ENCODE assay signal across 17 cellular contexts in genomic region chrX:12197030-12197429, GRCh38. TPM values are rescaled to one million over a fixed set of nuclear protein-coding genes. Genes with fewer than 3 reads are reported as not detected.
DNase-seq lines count a peak whose midpoint lies in the region; TF ChIP-seq lines count a peak whose summit lies in the region.
"Had no signal": no experiment of that assay in that cellular context is flagged by ENCODE, and none has a peak within 500 bp of the region (broad histone marks: within the 10 kb centered on the region; RNA-seq: fewer than 3 reads in every experiment).

No MANE protein-coding gene starts in this region.

- in situ Hi-C loops in KBM-7 (cut with MboI; ENCODE audit: low pct_unique_long_range_greater_than_20kb, low sequenced_read_pairs): no loop called here

- DNase-seq in GM03348 (ENCODE audit: low spot score): peak; percentile 6
- DNase-seq in astrocyte of the hippocampus (ENCODE audit: low read depth, low spot score): peak; percentile 20
- DNase-seq in iPS DF 6.9 (ENCODE audit: low read depth, low spot score): peak; percentile 11
- no peak for DNase-seq in smooth muscle cell (lab: John Stamatoyannopoulos, UW; ENCODE audit: unreplicated experiment)
- no peak for DNase-seq in KBM-7
- DNase-seq in GM19240 (ENCODE audit: insufficient read length, low spot score): no peak
- no peak for DNase-seq in HT-29 (ENCODE audit: low spot score)
- DNase-seq: AML-193; CD4-positive, CD25-positive, alpha-beta regulatory T cell; DMS53; GOT3; HCEC 1CT; HFFc6 had no signal

- no peak for TF ChIP-seq CTCF in smooth muscle cell (IDR thresholded peaks at IDR 0.05; ENCODE audit: borderline replicate concordance, insufficient read depth, poor library complexity, severe bottlenecking)

- no peaks in the 10 kb centered on the region for H3K79me2 ChIP-seq in smooth muscle cell (ENCODE audit: low read depth)

- no peaks in the 10 kb centered on the region for H3K27me3 ChIP-seq in iPS DF 6.9 (ENCODE audit: control insufficient read depth, insufficient read depth, low read length)
- H3K27me3 ChIP-seq in smooth muscle cell (ENCODE audit: low read depth): no peaks in the 10 kb centered on the region

- H3K4me3 ChIP-seq in iPS DF 6.9 (ENCODE audit: low read length) (no peak overlapping the region), smooth muscle cell (no peak overlapping the region)
- H3K4me3 ChIP-seq: BLaER1, GM12878, K562 had no signal

- H3K4me1 ChIP-seq in iPS DF 6.9 (ENCODE audit: control insufficient read depth, insufficient read depth, low read length) (no peaks in the 10 kb centered on the region), smooth muscle cell (ENCODE audit: low read depth) (no peaks in the 10 kb centered on the region)
- H3K4me1 ChIP-seq: BLaER1 had no signal

- H3K36me3 ChIP-seq in iPS DF 6.9 (ENCODE audit: control insufficient read depth, insufficient read depth, low read length) (no peaks in the 10 kb centered on the region), smooth muscle cell (ENCODE audit: low read depth) (no peaks in the 10 kb centered on the region)
- H3K36me3 ChIP-seq: BLaER1 had no signal

- no peaks in the 10 kb centered on the region for H3K9me3 ChIP-seq in iPS DF 6.9 (ENCODE audit: control insufficient read depth, insufficient read depth, low read length)
- H3K9me3 ChIP-seq in smooth muscle cell (replicated peaks; ENCODE audit: low read depth): no peaks in the 10 kb centered on the region
- H3K9me3 ChIP-seq: BLaER1 had no signal

- H3K27ac ChIP-seq in iPS DF 6.9 (ENCODE audit: low read length) (no peak overlapping the region), smooth muscle cell (ENCODE audit: low read depth) (no peak overlapping the region)
- H3K27ac ChIP-seq: BLaER1, HL-60 had no signal

- H3K4me2 ChIP-seq in smooth muscle cell: no peak overlapping the region
- H3K4me2 ChIP-seq: BLaER1 had no signal

- H3F3A ChIP-seq in smooth muscle cell (ENCODE audit: low read depth): no peaks in the 10 kb centered on the region

- no peak overlapping the region for H2AFZ ChIP-seq in smooth muscle cell (ENCODE audit: low read depth)

- WGBS in iPS DF 6.9 (ENCODE audit: insufficient coverage, insufficient read length): no CpG with 5 or more reads among the region's 2 CpGs
- 40% methylated on average over 2 of the region's 2 CpGs for WGBS in smooth muscle cell (ENCODE audit: low lambda C conversion rate)

- no peaks in the 10 kb centered on the region for H4K20me1 ChIP-seq in smooth muscle cell (ENCODE audit: low read depth)
- H4K20me1 ChIP-seq: BLaER1 had no signal

- H3K9ac ChIP-seq in smooth muscle cell (ENCODE audit: low read depth): no peak overlapping the region
- H3K9ac ChIP-seq: BLaER1 had no signal

RNA-seq across cellular contexts. Expression of gene FRMPD4, which starts 58.8 kb away (rescaled TPM):
- total RNA-seq in smooth muscle cell: 0.13 and 0.22 TPM in 2 replicates
- polyA plus RNA-seq in smooth muscle cell: not detected in 2 replicates
- total RNA-seq in HT-29 (2014; rRNA removed; shearing (Covaris generic)): not detected in 2 replicates
- total RNA-seq: CD4-positive, CD25-positive, alpha-beta regulatory T cell; GM12878; K562 had no signal
- polyA plus RNA-seq: CD4-positive, CD25-positive, alpha-beta regulatory T cell; GM12878; K562 had no signal

Comparison
In these comparisons a context has a peak if more than half of its experiments do, and no peak if none do; other contexts are left out.
1. DNase-seq: peak in GM03348 (single experiment), astrocyte of the hippocampus (single experiment) and iPS DF 6.9 (single experiment); none in smooth muscle cell (single experiment), KBM-7 (single experiment), GM19240 (single experiment) and HT-29 (single experiment).